15 cellular contexts compared by ENCODE assay signal in the genomic region with DNA sequence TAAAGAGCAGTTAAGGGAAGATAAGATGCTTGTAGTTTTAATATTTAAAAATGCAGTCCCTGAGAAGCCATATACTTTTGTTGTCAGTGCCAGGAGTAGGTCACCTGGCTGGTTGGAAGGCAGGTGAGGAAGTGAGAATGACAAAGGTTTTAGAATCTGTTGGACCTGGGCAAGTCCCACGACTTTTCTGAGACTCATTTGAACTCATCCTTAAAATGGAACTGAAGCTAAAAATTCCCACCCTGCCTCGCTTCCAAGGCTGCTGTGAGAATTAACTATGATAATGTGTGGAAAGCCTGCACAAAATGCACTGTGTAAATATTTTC.
DNase-seq lines count a peak whose midpoint lies in the region; ATAC-seq and TF ChIP-seq lines count a peak whose summit lies in the region.
"Had no signal": no experiment of that assay in that cellular context is flagged by ENCODE, and none has a peak within 500 bp of the region (broad histone marks: within the 10 kb centered on the region; RNA-seq: fewer than 3 reads in every experiment).

No MANE protein-coding gene starts in this region.

- no peaks in the 10 kb centered on the region for H3K9me3 ChIP-seq in adrenal gland (replicated peaks in 1 of 3)
- no peaks in the 10 kb centered on the region for H3K9me3 ChIP-seq in naive thymus-derived CD4-positive, alpha-beta T cell (ENCODE audit: control insufficient read depth in 2 of 3, low read length in 3 of 3)

- no peak for TF ChIP-seq POLR2A in adrenal gland (IDR thresholded peaks at IDR 0.05)

- POLR2A ChIA-PET in naive thymus-derived CD4-positive, alpha-beta T cell (lab: Charles Lee), result interaction anchor here (0.6 to 4.8 kb wide), 8 partner anchors 8 to 109 kb away, joined by 3 to 41 read pairs (median 7); no protein-coding TSS in a partner anchor

- peak overlapping the region; percentile 33 for H3K27ac Mint-ChIP-seq in stimulated activated naive CD8-positive, alpha-beta T cell treated with anti-CD3 and anti-CD28 coated beads, Interleukin-15, Interleukin-2, amounts not matched to agents 100 ng/mL and 50 ng/mL, for 24 hours
- peak overlapping the region in 8 of 9 donors; percentile 7 to 94 (median 78) for H3K27ac Mint-ChIP-seq in naive thymus-derived CD4-positive, alpha-beta T cell
- no peak overlapping the region for H3K27ac Mint-ChIP-seq in HFFc6

- peak overlapping the region in 3 of 5 donors; percentile 93 to 96 (median 95) for H3K27ac ChIP-seq in adrenal gland
- H3K27ac ChIP-seq in naive thymus-derived CD4-positive, alpha-beta T cell (ENCODE audit: low read depth, low read length), result peak overlapping the region; percentile 77

- no peak for ATAC-seq in stimulated activated naive CD8-positive, alpha-beta T cell treated with anti-CD3 and anti-CD28 coated beads, Interleukin-15, Interleukin-2, amounts not matched to agents 100 U/mL and 50 U/mL, for 24 hours
- no peak for ATAC-seq in naive thymus-derived CD4-positive, alpha-beta T cell
- no peak for ATAC-seq in sciatic nerve

- H3K9me3 Mint-ChIP-seq in stimulated activated naive CD8-positive, alpha-beta T cell treated with anti-CD3 and anti-CD28 coated beads, Interleukin-15, Interleukin-2, amounts not matched to agents 100 ng/mL and 50 ng/mL, for 24 hours, result no peaks in the 10 kb centered on the region
- H3K9me3 Mint-ChIP-seq in naive thymus-derived CD4-positive, alpha-beta T cell, result peaks cover 0 to 1% (median 0%) of the 10 kb centered on the region in 11 donors
- H3K9me3 Mint-ChIP-seq in HFFc6, result no peaks in the 10 kb centered on the region

- H3K4me3 ChIP-seq in adrenal gland, result no peak overlapping the region
- no peak overlapping the region for H3K4me3 ChIP-seq in naive thymus-derived CD4-positive, alpha-beta T cell (ENCODE audit: low read length)
- H3K4me3 ChIP-seq: lung had no signal

- peaks cover 25% of the 10 kb centered on the region for H3K36me3 Mint-ChIP-seq in stimulated activated naive CD8-positive, alpha-beta T cell treated with anti-CD3 and anti-CD28 coated beads, Interleukin-15, Interleukin-2, amounts not matched to agents 100 ng/mL and 50 ng/mL, for 24 hours (ENCODE audit: low read depth)
- H3K36me3 Mint-ChIP-seq in naive thymus-derived CD4-positive, alpha-beta T cell, result peaks cover 0 to 20% (median 7%) of the 10 kb centered on the region in 5 donors
- H3K36me3 Mint-ChIP-seq in HFFc6 (ENCODE audit: low read depth), result no peaks in the 10 kb centered on the region

- H3K4me1 Mint-ChIP-seq in stimulated activated naive CD8-positive, alpha-beta T cell treated with anti-CD3 and anti-CD28 coated beads, Interleukin-15, Interleukin-2, amounts not matched to agents 100 ng/mL and 50 ng/mL, for 24 hours (ENCODE audit: low read depth), result peaks cover 66% of the 10 kb centered on the region
- peaks cover 30 to 76% (median 68%) of the 10 kb centered on the region in 7 donors for H3K4me1 Mint-ChIP-seq in naive thymus-derived CD4-positive, alpha-beta T cell
- H3K4me1 Mint-ChIP-seq in HFFc6 (ENCODE audit: low read depth), result peaks cover 8% of the 10 kb centered on the region

- H3K4me1 ChIP-seq in adrenal gland (replicated peaks in 1 of 2), result peaks cover 34 to 53% of the 10 kb centered on the region in 2 donors
- peaks cover 19 to 24% of the 10 kb centered on the region in 2 donors for H3K4me1 ChIP-seq in naive thymus-derived CD4-positive, alpha-beta T cell (ENCODE audit: control insufficient read depth in 2 of 2, insufficient read depth in 2 of 2, low read length in 2 of 2)

- H3K27me3 ChIP-seq in adrenal gland, result no peaks in the 10 kb centered on the region
- no peaks in the 10 kb centered on the region for H3K27me3 ChIP-seq in naive thymus-derived CD4-positive, alpha-beta T cell (ENCODE audit: control insufficient read depth in 2 of 2, insufficient read depth in 2 of 2, low read length in 2 of 2)

- WGBS in adrenal gland, 4 donors, result 57 to 66% (median 65%) methylated on average over 2 of the region's 2 CpGs

- no peak for DNase-seq in stimulated activated naive CD8-positive, alpha-beta T cell treated with anti-CD3 and anti-CD28 coated beads, Interleukin-15, Interleukin-2, amounts not matched to agents 100 U/mL and 50 U/mL, for 24 hours
- DNase-seq in adrenal gland (no peak), sciatic nerve (ENCODE audit: low spot score) (no peak), NCI-H1436 (lab: John Stamatoyannopoulos, UW) (no peak), HFFc6 (no peak)
- DNase-seq in naive thymus-derived CD4-positive, alpha-beta T cell, result no peak
- DNase-seq in activated T-cell treated with anti-CD3 and anti-CD28 coated beads, Interleukin-2, amount 50 U/mL, for 1 hour, result no peak
- DNase-seq: ACHN; activated CD4-positive, alpha-beta T cell treated with anti-CD3 and anti-CD28 coated beads, Interleukin-2, amount 50 U/mL, for 1 hour; activated naive CD4-positive, alpha-beta T cell; DND-41; NCI-H524 treated with DMSO at 0.1 percent for 48 hours; stimulated activated CD4-positive, alpha-beta T cell treated with anti-CD3 and anti-CD28 coated beads, Interleukin-1b, Interleukin-23, amount 100 ng/mL, for 48 hours had no signal

- no peaks in the 10 kb centered on the region for H3K27me3 Mint-ChIP-seq in stimulated activated naive CD8-positive, alpha-beta T cell treated with anti-CD3 and anti-CD28 coated beads, Interleukin-15, Interleukin-2, amounts not matched to agents 100 ng/mL and 50 ng/mL, for 24 hours
- H3K27me3 Mint-ChIP-seq in naive thymus-derived CD4-positive, alpha-beta T cell, result peaks cover 0 to 5% (median 0%) of the 10 kb centered on the region in 5 donors
- peaks cover 28% of the 10 kb centered on the region for H3K27me3 Mint-ChIP-seq in HFFc6 (ENCODE audit: insufficient read depth)

- CTCF ChIA-PET in naive thymus-derived CD4-positive, alpha-beta T cell (lab: Charles Lee), result interaction anchor here (0.6 to 2.8 kb wide), 9 partner anchors 9 to 96 kb away, joined by 3 to 23 read pairs (median 4); no protein-coding TSS in a partner anchor

- intact Hi-C loops in adrenal gland (cut with DNase I), result no loop called here
- intact Hi-C loops in naive thymus-derived CD4-positive, alpha-beta T cell (cut with micrococcal nuclease), result no loop called here
- intact Hi-C loops in sciatic nerve (cut with DNase I), result no loop called here

- no peaks in the 10 kb centered on the region for H3K36me3 ChIP-seq in adrenal gland (replicated peaks in 1 of 2)
- peaks cover 0 to 12% (median 0%) of the 10 kb centered on the region in 3 experiments for H3K36me3 ChIP-seq in naive thymus-derived CD4-positive, alpha-beta T cell (ENCODE audit: control insufficient read depth in 2 of 3, insufficient read depth in 3 of 3, low read length in 3 of 3)

- H3K4me3 Mint-ChIP-seq in stimulated activated naive CD8-positive, alpha-beta T cell treated with anti-CD3 and anti-CD28 coated beads, Interleukin-15, Interleukin-2, amounts not matched to agents 100 ng/mL and 50 ng/mL, for 24 hours, result no peak overlapping the region
- peak overlapping the region in 1 of 10 donors; percentile 93 for H3K4me3 Mint-ChIP-seq in naive thymus-derived CD4-positive, alpha-beta T cell
- H3K4me3 Mint-ChIP-seq in HFFc6, result no peak overlapping the region

- TF ChIP-seq CTCF in adrenal gland (IDR thresholded peaks at IDR 0.05), result no peak
- TF ChIP-seq CTCF in HFFc6 (IDR thresholded peaks at IDR 0.05), result no peak
